31 cellular contexts compared by ENCODE assay signal in the genomic region with DNA sequence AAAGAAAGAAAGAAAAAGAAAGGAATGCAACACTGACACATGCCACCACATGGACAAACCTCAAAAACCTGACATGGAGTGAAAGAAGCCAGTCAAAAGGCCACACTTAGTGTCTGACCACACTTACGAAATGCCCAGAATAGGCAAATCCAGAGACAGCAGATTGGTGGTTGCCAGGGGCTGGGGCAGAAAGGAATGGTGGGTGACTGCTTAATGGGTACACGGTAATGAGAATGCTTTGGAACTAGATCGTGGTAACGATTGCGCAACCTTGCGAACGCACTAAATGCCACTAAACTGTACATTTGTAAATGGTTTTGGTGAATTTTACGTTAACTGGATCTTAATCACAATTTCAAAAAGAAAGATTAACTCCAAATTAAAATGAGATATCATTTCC. TPM values are rescaled to one million over a fixed set of nuclear protein-coding genes. Genes with fewer than 3 reads are reported as not detected.
DNase-seq lines count a peak whose midpoint lies in the region; ATAC-seq, FAIRE-seq and TF ChIP-seq lines count a peak whose summit lies in the region.
"Had no signal": no experiment of that assay in that cellular context is flagged by ENCODE, and none has a peak within 500 bp of the region (broad histone marks: within the 10 kb centered on the region; RNA-seq: fewer than 3 reads in every experiment).

No MANE protein-coding gene starts in this region.

- no peaks in the 10 kb centered on the region for H3K27me3 ChIP-seq in Panc1 (ENCODE audit: control insufficient read depth, insufficient read depth, low read length)
- no peaks in the 10 kb centered on the region for H3K27me3 ChIP-seq in right lobe of liver
- no peaks in the 10 kb centered on the region for H3K27me3 ChIP-seq in smooth muscle cell (ENCODE audit: low read depth)
- H3K27me3 ChIP-seq: gastrocnemius medialis, hepatocyte, stomach, tibial artery had no signal

- H4K20me1 ChIP-seq in smooth muscle cell (ENCODE audit: low read depth), result no peaks in the 10 kb centered on the region

- CTCF ChIA-PET in Panc1 (lab: Charles Lee), result no interaction called here

- POLR2A ChIA-PET in Panc1 (lab: Charles Lee), result no interaction called here

- intact Hi-C loops in Panc1 (cut with micrococcal nuclease; ENCODE audit: unreplicated experiment), result loop anchor here (10.0 kb wide), 1 partner anchor 81 kb away; no protein-coding TSS in a partner anchor
- intact Hi-C loops in right lobe of liver (cut with DNase I), result no loop called here
- intact Hi-C loops in CD14-positive monocyte (cut with micrococcal nuclease), result no loop called here

- TF ChIP-seq CTCF in Panc1 (IDR thresholded peaks at IDR 0.05) (no peak), right lobe of liver (IDR thresholded peaks at IDR 0.05) (no peak), smooth muscle cell (IDR thresholded peaks at IDR 0.05; ENCODE audit: borderline replicate concordance, insufficient read depth, poor library complexity, severe bottlenecking) (no peak), CD14-positive monocyte (IDR thresholded peaks at IDR 0.05) (no peak)

- peaks cover 11% of the 10 kb centered on the region for H3K4me1 Mint-ChIP-seq in CD14-positive monocyte

- TF ChIP-seq POLR2A in GM12891 (IDR thresholded peaks at IDR 0.05; ENCODE audit: low read depth, low read length), result no peak
- no peak for TF ChIP-seq POLR2A in right lobe of liver (IDR thresholded peaks at IDR 0.05)

- peak; percentile 26 for FAIRE-seq in GM12891 (lab: Jason Lieb, UNC)
- FAIRE-seq: bronchial epithelial cell had no signal

- H3K4me2 ChIP-seq in smooth muscle cell, result no peak overlapping the region
- H3K4me2 ChIP-seq: hepatocyte had no signal

- H3K27ac ChIP-seq in Panc1 (ENCODE audit: low read length) (peak overlapping the region; percentile 60; the same call in 1 of the 2 replicates), right lobe of liver (peak overlapping the region; percentile 18 to 96 (median 92)), smooth muscle cell (ENCODE audit: low read depth) (no peak overlapping the region)
- H3K27ac ChIP-seq: gastrocnemius medialis, hepatocyte, stomach, tibial artery had no signal

- H3K79me2 ChIP-seq in smooth muscle cell (ENCODE audit: low read depth), result no peaks in the 10 kb centered on the region

- H3K9me3 Mint-ChIP-seq in CD14-positive monocyte, result peaks cover 0 to 3% (median 0%) of the 10 kb centered on the region in 7 donors
- H3K9me3 Mint-ChIP-seq: activated naive CD4-positive, alpha-beta T cell treated with anti-CD3 and anti-CD28 coated beads, Interleukin-2, amount 50 U/mL, for 72 hours; nephron progenitor cell had no signal

- no peak overlapping the region for H3K4me3 Mint-ChIP-seq in CD14-positive monocyte
- H3K4me3 Mint-ChIP-seq: B cell, nephron progenitor cell had no signal

- H3K4me3 ChIP-seq in Panc1 (ENCODE audit: low read depth in 2 of 2, low read length in 2 of 2) (no peak overlapping the region), right lobe of liver (no peak overlapping the region), smooth muscle cell (no peak overlapping the region)
- H3K4me3 ChIP-seq: gastrocnemius medialis, hepatocyte, stomach, tibial artery had no signal

- BruUV-seq in Panc1 (replicated peaks; lab: Mats Ljungman, UMichigan), result no TSS peak

- no peak overlapping the region for H2AFZ ChIP-seq in smooth muscle cell (ENCODE audit: low read depth)
- H2AFZ ChIP-seq: hepatocyte had no signal

- in situ Hi-C loops in Panc1 (cut with HindIII; ENCODE audit: low pct_unique_long_range_greater_than_20kb, low sequenced_read_pairs), result no loop called here

- H3K27me3 Mint-ChIP-seq in CD14-positive monocyte (ENCODE audit: low read depth in 3 of 3), result peaks cover 0 to 4% (median 1%) of the 10 kb centered on the region in 3 donors
- H3K27me3 Mint-ChIP-seq: B cell had no signal

- ATAC-seq in Panc1 (no peak), right lobe of liver (no peak), GM18867 (IDR thresholded peaks at IDR 0.05; ENCODE audit: unreplicated experiment) (no peak)
- ATAC-seq: activated naive CD4-positive, alpha-beta T cell treated with anti-CD3 and anti-CD28 coated beads, Interleukin-2, amount 50 U/mL, for 72 hours; gastrocnemius medialis; left colon; PC-3 had no signal

- no peaks in the 10 kb centered on the region for H3K9me3 ChIP-seq in Panc1 (ENCODE audit: control insufficient read depth, insufficient read depth, low read depth, low read length)
- no peaks in the 10 kb centered on the region for H3K9me3 ChIP-seq in right lobe of liver
- H3K9me3 ChIP-seq in smooth muscle cell (replicated peaks; ENCODE audit: low read depth), result no peaks in the 10 kb centered on the region
- H3K9me3 ChIP-seq: gastrocnemius medialis, stomach, tibial artery had no signal

- no peaks in the 10 kb centered on the region for H3F3A ChIP-seq in smooth muscle cell (ENCODE audit: low read depth)

- 40% methylated on average over 8 of the region's 8 CpGs for WGBS in right lobe of liver (ENCODE audit: insufficient coverage, low coverage, low lambda C conversion rate, missing lambda C conversion rate)
- 88% methylated on average over 8 of the region's 8 CpGs for WGBS in smooth muscle cell (ENCODE audit: low lambda C conversion rate)

- H3K27ac Mint-ChIP-seq in CD14-positive monocyte, result no peak overlapping the region
- H3K27ac Mint-ChIP-seq: activated naive CD4-positive, alpha-beta T cell treated with anti-CD3 and anti-CD28 coated beads, Interleukin-2, amount 50 U/mL, for 72 hours; B cell; nephron progenitor cell had no signal

- no peak for DNase-seq in GM12891 (ENCODE audit: insufficient read length, low spot score)
- no peak for DNase-seq in Panc1 (ENCODE audit: low read depth, low spot score)
- DNase-seq in astrocyte of the hippocampus (ENCODE audit: low read depth, low spot score), result peak; percentile 34
- peak in 1 of 3 donors; percentile 60 for DNase-seq in right lobe of liver
- no peak for DNase-seq in smooth muscle cell (lab: John Stamatoyannopoulos, UW; ENCODE audit: unreplicated experiment)
- DNase-seq in CD14-positive monocyte (ENCODE audit: low spot score), result no peak
- no peak for DNase-seq in stimulated activated naive CD4-positive, alpha-beta T cell (lab: John Stamatoyannopoulos, UW)
- DNase-seq: activated CD4-positive, alpha-beta T cell treated with anti-CD3 and anti-CD28 coated beads, Interleukin-2, amount 50 U/mL, for 1 hour; activated CD4-positive, CD25-positive, alpha-beta regulatory T cell; activated effector memory CD4-positive, alpha-beta T cell treated with Interleukin-2 at 50 U/mL for 16 hours; activated T-cell treated with anti-CD3 and anti-CD28 coated beads, Interleukin-2, amount 50 U/mL, for 1 hour; anterior cingulate cortex; DMS79; gastrocnemius medialis; GDM1; left colon; NCI-H2029; NCI-H524 treated with DMSO at 0.1 percent for 48 hours; nephron progenitor cell; PC-3; Right ventricle myocardium superior; stimulated activated CD4-positive, alpha-beta T cell treated with anti-CD3 and anti-CD28 coated beads, Interleukin-2, amount 100 ng/mL, for 24 hours; stimulated activated CD8-positive, alpha-beta memory T cell treated with anti-CD3 and anti-CD28 coated beads, Interleukin-4, amount 100 ng/mL, for 48 hours; stomach; SW 1271; tibial artery had no signal

- H3K4me1 ChIP-seq in Panc1 (ENCODE audit: control insufficient read depth, insufficient read depth, low read length), result peaks cover 43% of the 10 kb centered on the region
- H3K4me1 ChIP-seq in right lobe of liver, result peaks cover 0 to 70% (median 23%) of the 10 kb centered on the region in 4 donors
- H3K4me1 ChIP-seq in smooth muscle cell (ENCODE audit: low read depth), result no peaks in the 10 kb centered on the region

- H3K36me3 ChIP-seq in Panc1 (ENCODE audit: control insufficient read depth, insufficient read depth, low read length) (no peaks in the 10 kb centered on the region), right lobe of liver (no peaks in the 10 kb centered on the region), smooth muscle cell (ENCODE audit: low read depth) (no peaks in the 10 kb centered on the region)
- H3K36me3 ChIP-seq: gastrocnemius medialis, stomach, tibial artery had no signal

- peaks cover 0 to 5% of the 10 kb centered on the region in 2 donors for H3K36me3 Mint-ChIP-seq in CD14-positive monocyte
- H3K36me3 Mint-ChIP-seq: activated naive CD4-positive, alpha-beta T cell treated with anti-CD3 and anti-CD28 coated beads, Interleukin-2, amount 50 U/mL, for 72 hours had no signal

- no peak overlapping the region for H3K9ac ChIP-seq in smooth muscle cell (ENCODE audit: low read depth)

TF ChIP-seq in GM12891, 5 proteins besides CTCF, POLR2A, EP300 and RAD21:
- TF ChIP-seq PAX5 (IDR thresholded peaks at IDR 0.05; ENCODE audit: insufficient read depth, low read length, severe bottlenecking), result no peak
- TF ChIP-seq POLR2AphosphoS5 (IDR thresholded peaks at IDR 0.05; ENCODE audit: low read depth, low read length), result no peak
- TF ChIP-seq SPI1 (IDR thresholded peaks at IDR 0.05; ENCODE audit: low read depth, low read length), result no peak
- TF ChIP-seq POU2F2 (IDR thresholded peaks at IDR 0.05; ENCODE audit: low read depth, low read length), result no peak

RNA-seq across cellular contexts. Expression of gene SCARB1, which starts 39.5 kb away (rescaled TPM):
- polyA plus RNA-seq in GM12891 (2012; ENCODE audit: low read depth, missing spikeins), result 93.0 TPM
- 359 TPM for total RNA-seq in Panc1 (2021; ENCODE audit: unreplicated experiment)
- polyA plus RNA-seq in Panc1 (2012; ENCODE audit: insufficient read length), result 1,007 TPM
- 100 to 1,000 TPM; 128 to 359 (median 214) TPM for total RNA-seq in right lobe of liver
- total RNA-seq in smooth muscle cell, result 4.5 and 6.8 TPM in 2 replicates
- 10.1 and 16.9 TPM in 2 replicates for polyA plus RNA-seq in smooth muscle cell
- 10 to 100 TPM; 13.1 to 15.2 TPM for polyA plus RNA-seq in CD14-positive monocyte

Comparison
In these comparisons a context has a peak if more than half of its experiments do, and no peak if none do; other contexts are left out.
1. RNA of gene SCARB1, which starts 39.5 kb away (total RNA-seq): 359 TPM in Panc1 (single experiment) and 128 to 359 TPM in right lobe of liver; 4.5 to 6.8 TPM in smooth muscle cell; every median in the first group is over 10 times any median in the second.